In the genomic region with DNA sequence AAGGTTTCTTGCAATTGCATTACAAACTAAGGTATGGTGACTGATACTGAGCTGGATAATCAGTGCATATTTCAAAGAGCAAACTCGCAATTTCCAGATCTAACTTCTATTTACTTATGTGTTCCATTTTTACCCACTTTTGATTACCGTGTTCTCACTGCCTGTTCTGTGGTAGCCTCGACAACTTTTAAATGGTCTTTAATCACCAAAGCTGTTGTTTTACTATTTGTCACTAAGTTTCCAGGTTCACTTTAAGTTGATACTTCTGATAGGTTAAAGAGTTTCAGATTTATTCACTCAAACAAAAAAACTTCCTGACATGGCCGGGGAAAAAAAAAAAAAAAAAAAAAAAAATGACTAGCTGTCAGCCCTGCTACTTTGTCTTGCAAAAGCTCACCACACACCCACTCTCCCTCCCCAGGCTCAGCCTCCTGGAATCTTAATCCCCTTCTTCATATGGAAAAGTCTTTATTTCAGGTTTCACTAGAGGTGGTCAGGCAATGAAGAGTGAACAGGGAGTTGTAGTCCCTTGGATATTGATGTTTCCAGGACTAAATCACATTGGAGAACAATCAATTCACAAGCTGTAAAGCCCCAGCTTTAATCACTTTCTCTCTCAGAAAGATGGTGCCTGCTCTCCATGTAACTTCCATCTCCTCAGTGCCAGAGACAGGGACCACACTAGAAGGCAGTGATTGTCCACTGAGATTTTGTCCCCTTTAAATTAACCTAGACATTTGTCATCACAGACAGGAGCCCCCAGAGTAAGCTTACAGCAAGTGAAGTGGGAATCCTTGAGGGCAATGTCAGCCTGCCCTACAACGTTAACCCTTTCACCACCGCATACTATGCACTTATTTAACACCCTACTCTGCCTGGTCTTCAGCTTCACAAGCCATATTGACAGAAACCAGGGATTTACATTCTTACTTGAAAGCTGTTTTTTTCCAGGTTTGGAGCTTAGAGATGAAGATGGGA, we compare ENCODE assay signal across 2 cellular contexts.
TF ChIP-seq lines count a peak whose summit lies in the region.

No MANE protein-coding gene starts in this region.

TF ChIP-seq in GM23338, 12 proteins besides CTCF, POLR2A, EP300 and RAD21 (continued from another document and continues in another):
- TF ChIP-seq, protein P1, sequence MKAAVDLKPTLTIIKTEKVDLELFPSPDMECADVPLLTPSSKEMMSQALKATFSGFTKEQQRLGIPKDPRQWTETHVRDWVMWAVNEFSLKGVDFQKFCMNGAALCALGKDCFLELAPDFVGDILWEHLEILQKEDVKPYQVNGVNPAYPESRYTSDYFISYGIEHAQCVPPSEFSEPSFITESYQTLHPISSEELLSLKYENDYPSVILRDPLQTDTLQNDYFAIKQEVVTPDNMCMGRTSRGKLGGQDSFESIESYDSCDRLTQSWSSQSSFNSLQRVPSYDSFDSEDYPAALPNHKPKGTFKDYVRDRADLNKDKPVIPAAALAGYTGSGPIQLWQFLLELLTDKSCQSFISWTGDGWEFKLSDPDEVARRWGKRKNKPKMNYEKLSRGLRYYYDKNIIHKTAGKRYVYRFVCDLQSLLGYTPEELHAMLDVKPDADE (IDR thresholded peaks at IDR 0.05), result no peak
- TF ChIP-seq, protein P2, sequence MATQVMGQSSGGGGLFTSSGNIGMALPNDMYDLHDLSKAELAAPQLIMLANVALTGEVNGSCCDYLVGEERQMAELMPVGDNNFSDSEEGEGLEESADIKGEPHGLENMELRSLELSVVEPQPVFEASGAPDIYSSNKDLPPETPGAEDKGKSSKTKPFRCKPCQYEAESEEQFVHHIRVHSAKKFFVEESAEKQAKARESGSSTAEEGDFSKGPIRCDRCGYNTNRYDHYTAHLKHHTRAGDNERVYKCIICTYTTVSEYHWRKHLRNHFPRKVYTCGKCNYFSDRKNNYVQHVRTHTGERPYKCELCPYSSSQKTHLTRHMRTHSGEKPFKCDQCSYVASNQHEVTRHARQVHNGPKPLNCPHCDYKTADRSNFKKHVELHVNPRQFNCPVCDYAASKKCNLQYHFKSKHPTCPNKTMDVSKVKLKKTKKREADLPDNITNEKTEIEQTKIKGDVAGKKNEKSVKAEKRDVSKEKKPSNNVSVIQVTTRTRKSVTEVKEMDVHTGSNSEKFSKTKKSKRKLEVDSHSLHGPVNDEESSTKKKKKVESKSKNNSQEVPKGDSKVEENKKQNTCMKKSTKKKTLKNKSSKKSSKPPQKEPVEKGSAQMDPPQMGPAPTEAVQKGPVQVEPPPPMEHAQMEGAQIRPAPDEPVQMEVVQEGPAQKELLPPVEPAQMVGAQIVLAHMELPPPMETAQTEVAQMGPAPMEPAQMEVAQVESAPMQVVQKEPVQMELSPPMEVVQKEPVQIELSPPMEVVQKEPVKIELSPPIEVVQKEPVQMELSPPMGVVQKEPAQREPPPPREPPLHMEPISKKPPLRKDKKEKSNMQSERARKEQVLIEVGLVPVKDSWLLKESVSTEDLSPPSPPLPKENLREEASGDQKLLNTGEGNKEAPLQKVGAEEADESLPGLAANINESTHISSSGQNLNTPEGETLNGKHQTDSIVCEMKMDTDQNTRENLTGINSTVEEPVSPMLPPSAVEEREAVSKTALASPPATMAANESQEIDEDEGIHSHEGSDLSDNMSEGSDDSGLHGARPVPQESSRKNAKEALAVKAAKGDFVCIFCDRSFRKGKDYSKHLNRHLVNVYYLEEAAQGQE (IDR thresholded peaks at IDR 0.05; ENCODE audit: unreplicated experiment), result no peak
- no peak for TF ChIP-seq ZNF331 (CRISPR knock-in tag; IDR thresholded peaks at IDR 0.05; ENCODE audit: low read depth)
- TF ChIP-seq ZNF462 (CRISPR knock-in tag; IDR thresholded peaks at IDR 0.05), result peak; percentile 52; the same call in 1 of the 2 replicates
- TF ChIP-seq EZH2 (IDR thresholded peaks at IDR 0.05; ENCODE audit: low read depth, unreplicated experiment), result no peak

TF ChIP-seq in GM12878, 131 proteins besides CTCF, POLR2A, EP300 and RAD21 (continued from another document):
- TF ChIP-seq, protein P3, sequence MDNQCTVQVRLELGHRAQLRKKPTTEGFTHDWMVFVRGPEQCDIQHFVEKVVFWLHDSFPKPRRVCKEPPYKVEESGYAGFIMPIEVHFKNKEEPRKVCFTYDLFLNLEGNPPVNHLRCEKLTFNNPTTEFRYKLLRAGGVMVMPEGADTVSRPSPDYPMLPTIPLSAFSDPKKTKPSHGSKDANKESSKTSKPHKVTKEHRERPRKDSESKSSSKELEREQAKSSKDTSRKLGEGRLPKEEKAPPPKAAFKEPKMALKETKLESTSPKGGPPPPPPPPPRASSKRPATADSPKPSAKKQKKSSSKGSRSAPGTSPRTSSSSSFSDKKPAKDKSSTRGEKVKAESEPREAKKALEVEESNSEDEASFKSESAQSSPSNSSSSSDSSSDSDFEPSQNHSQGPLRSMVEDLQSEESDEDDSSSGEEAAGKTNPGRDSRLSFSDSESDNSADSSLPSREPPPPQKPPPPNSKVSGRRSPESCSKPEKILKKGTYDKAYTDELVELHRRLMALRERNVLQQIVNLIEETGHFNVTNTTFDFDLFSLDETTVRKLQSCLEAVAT (IDR thresholded peaks at IDR 0.05), result no peak
- TF ChIP-seq PKNOX1 (IDR thresholded peaks at IDR 0.05), result 0 out of 2 replicates have a peak, but pooled peaks have one; percentile 30
- peak; percentile 87 for TF ChIP-seq ZNF384 (IDR thresholded peaks at IDR 0.05; ENCODE audit: borderline replicate concordance, low read depth, low read length)
- TF ChIP-seq SP1 (IDR thresholded peaks at IDR 0.05; ENCODE audit: low read depth, low read length), result no peak
- no peak for TF ChIP-seq NFIC (IDR thresholded peaks at IDR 0.05; ENCODE audit: low read depth, low read length)
- no peak for TF ChIP-seq EGR1 (IDR thresholded peaks at IDR 0.05; ENCODE audit: borderline replicate concordance in 1 of 2, low read depth in 2 of 2, low read length in 2 of 2)
- TF ChIP-seq ATF7 (IDR thresholded peaks at IDR 0.05; ENCODE audit: low read depth), result 0 out of 2 replicates have a peak, but pooled peaks have one; percentile 35
- TF ChIP-seq TCF7 (IDR thresholded peaks at IDR 0.05; ENCODE audit: borderline replicate concordance), result 0 out of 2 replicates have a peak, but pooled peaks have one; percentile 19
- TF ChIP-seq NBN (IDR thresholded peaks at IDR 0.05), result 0 out of 2 replicates have a peak, but pooled peaks have one; percentile 27
- TF ChIP-seq STAT1 (conservative IDR thresholded peaks at IDR 0.05), result no peak
- 0 out of 2 replicates have a peak, but pooled peaks have one; percentile 28 for TF ChIP-seq RELB (IDR thresholded peaks at IDR 0.05; ENCODE audit: low read depth)
